Comparison of ENCODE assay signal across 8 cellular contexts in genomic region chr14:105167303-105168092, GRCh38. TPM values are rescaled to one million over a fixed set of nuclear protein-coding genes. Genes with fewer than 3 reads are reported as not detected.
DNase-seq lines count a peak whose midpoint lies in the region; ATAC-seq and TF ChIP-seq lines count a peak whose summit lies in the region.

No MANE protein-coding gene starts in this region.

- TF ChIP-seq POLR2A in spleen (IDR thresholded peaks at IDR 0.05), result no peak

- H3K27ac ChIP-seq in RWPE1 (peak overlapping the region; percentile 99), heart right ventricle (peak overlapping the region in 7 of 10 donors; percentile 51 to 84 (median 74)), spleen (no peak overlapping the region)

- TF ChIP-seq CTCF in RWPE1 (conservative IDR thresholded peaks at IDR 0.05; ENCODE audit: low read depth) (peak; percentile 66), heart right ventricle (IDR thresholded peaks at IDR 0.05) (peak in 4 of 9 donors; percentile 13 to 38 (median 25)), spleen (IDR thresholded peaks at IDR 0.05 in 8 of 11, conservative IDR thresholded peaks at IDR 0.05 in 3 of 11) (peak in 2 of 11 experiments; percentile 24 to 30)

- POLR2A ChIA-PET in RWPE1 (lab: Yijun Ruan, JAX; ENCODE audit: low non-redundant PET), result interaction anchor here (1.3 kb wide), 1 partner anchor 77 kb away, joined by 4 read pairs; no protein-coding TSS in a partner anchor

- H3K4me3 ChIP-seq in heart right ventricle (peak overlapping the region; percentile 18 to 68 (median 56)), spleen (peak overlapping the region; percentile 20 to 73 (median 42))

- CTCF ChIA-PET in RWPE1 (lab: Yijun Ruan, JAX), result interaction anchor here (0.7 to 8.3 kb wide), 2 partner anchors 78 to 122 kb away, joined by 3 to 99 read pairs; no protein-coding TSS in a partner anchor

- H3K27me3 ChIP-seq in heart right ventricle (peaks cover 0 to 47% (median 9%) of the 10 kb centered on the region in 7 donors), spleen (replicated peaks in 1 of 7) (peaks cover 0 to 63% (median 38%) of the 10 kb centered on the region in 7 donors)

- intact Hi-C loops in heart right ventricle (cut with DNase I), result loop anchor here in 5 of 10 donors (5.0 to 10.0 kb wide), 3 partner anchors 35 to 75 kb away; no protein-coding TSS in a partner anchor
- intact Hi-C loops in spleen (cut with DNase I; ENCODE audit: low total_unique reads), result no loop called here

- H3K36me3 ChIP-seq in heart right ventricle (no peaks in the 10 kb centered on the region), spleen (no peaks in the 10 kb centered on the region)

- H3K4me1 ChIP-seq in heart right ventricle (peaks cover 18 to 71% (median 49%) of the 10 kb centered on the region in 9 donors), spleen (peaks cover 4 to 48% (median 33%) of the 10 kb centered on the region in 6 donors)

- DNase-seq in SIG-M5 treated with dmso at 0.1 percent for 504 hours (lab: John Stamatoyannopoulos, UW; ENCODE audit: unreplicated experiment) (peak; percentile 38), SIG-M5 (lab: John Stamatoyannopoulos, UW) (no peak), RWPE1 (ENCODE audit: low spot score) (peak; percentile 69), heart right ventricle (no peak), spleen (no peak), mesenteric fat pad (ENCODE audit: low spot score) (no peak), NCI-H1048 (lab: John Stamatoyannopoulos, UW) (no peak)

- no peaks in the 10 kb centered on the region for H3K9me3 ChIP-seq in heart right ventricle
- H3K9me3 ChIP-seq in spleen, result no peaks in the 10 kb centered on the region

- WGBS in heart right ventricle, 2 donors, result 4 to 8% methylated on average over 51 to 116 of the region's 116 CpGs
- 3 to 6% (median 5%) methylated on average over 32 to 116 of the region's 116 CpGs for WGBS in spleen, 5 donors

- no peak for ATAC-seq in heart right ventricle
- no peak for ATAC-seq in GM21515 (IDR thresholded peaks at IDR 0.05; ENCODE audit: unreplicated experiment)

RNA-seq across cellular contexts. Expression of gene JAG2, which starts 1.1 kb away (rescaled TPM):
- total RNA-seq in heart right ventricle (10 to 100 TPM; 18.5 to 42.4 (median 26.3) TPM), spleen (10 to 100 TPM in 1 of 7 donors, 1 to 10 TPM in 6; 3.0 to 10.8 (median 6.0) TPM), mesenteric fat pad (25.1 TPM)
- polyA plus RNA-seq in heart right ventricle (10 to 100 TPM; 23.7 to 45.5 TPM), spleen (10 to 100 TPM in 1 of 3 donors, 1 to 10 TPM in 2; 6.1 to 14.3 (median 6.6) TPM)

RNA-seq across cellular contexts. Expression of gene NUDT14, which starts 13.6 kb away (rescaled TPM):
- total RNA-seq in heart right ventricle (10 to 100 TPM; 18.9 to 33.9 (median 29.6) TPM), spleen (10 to 100 TPM; 10.1 to 31.1 (median 25.3) TPM), mesenteric fat pad (28.3 TPM)
- polyA plus RNA-seq in heart right ventricle (10 to 100 TPM; 15.1 to 31.1 TPM), spleen (10 to 100 TPM; 17.7 to 25.4 (median 17.7) TPM)

Comparison
In these comparisons a context has a peak if more than half of its experiments do, and no peak if none do; other contexts are left out.
1. DNase-seq: peak in SIG-M5 treated with dmso at 0.1 percent for 504 hours (single experiment) and RWPE1 (single experiment); none in SIG-M5 (single experiment), heart right ventricle (0 of 2), spleen (single experiment), mesenteric fat pad (single experiment) and NCI-H1048 (single experiment).
2. H3K27ac ChIP-seq: peak in RWPE1 (single experiment) and heart right ventricle (7 of 10); none in spleen (0 of 8).